In genomic region chr1:964691-965525, GRCh38 we compare ENCODE assay signal across 17 cellular contexts. TPM values are rescaled to one million over a fixed set of nuclear protein-coding genes. Genes with fewer than 3 reads are reported as not detected.
"Had no signal": no experiment of that assay in that cellular context is flagged by ENCODE, and none has a peak within 500 bp of the region (broad histone marks: within the 10 kb centered on the region; RNA-seq: fewer than 3 reads in every experiment).

No MANE protein-coding gene starts in this region.

- H3K27ac Mint-ChIP-seq: activated CD4-positive, alpha-beta T cell treated with anti-CD3 and anti-CD28 coated beads, Interleukin-2, amount 10 ng/mL, durations not matched to agents 7 days and 5 days; activated naive CD8-positive, alpha-beta T cell treated with anti-CD3 and anti-CD28 coated beads, Interleukin-2, amount 50 U/mL, for 24 hours; activated T-helper 1 cell treated with anti-CD3 and anti-CD28 coated beads, Interleukin-12 subunit alpha, Interleukin-12 subunit beta, Interleukin-2, Interleukin-4 antibody, amounts not matched to agents 30 ng/mL and 10 ng/mL and 1 ng/mL, durations not matched to agents 14 hours and 24 hours and 36 hours; nephron progenitor cell; stimulated activated memory B cell treated with anti-CD40 and anti-IgM and Interleukin-4, amounts not matched to agents 10 μg/mL and 1 μg/mL and 100 μg/mL, for 72 hours; T-helper 1 cell treated with Interleukin-12 subunit alpha and Interleukin-12 subunit beta and Interleukin-4 antibody, amounts not matched to agents 30 μg/mL and 1 μg/mL, for 36 hours had no signal

- H3K27me3 ChIP-seq: pancreas had no signal

- DNase-seq: activated CD4-positive, alpha-beta T cell treated with anti-CD3 and anti-CD28 coated beads, Interleukin-2, amount 10 ng/mL, durations not matched to agents 7 days and 5 days; activated CD4-positive, CD25-positive, alpha-beta regulatory T cell; activated CD8-positive, alpha-beta memory T cell treated with anti-CD3 and anti-CD28 coated beads for 24 hours; activated naive CD4-positive, alpha-beta T cell treated with Interleukin-2 at 50 U/mL for 16 hours; activated naive CD8-positive, alpha-beta T cell treated with anti-CD3 and anti-CD28 coated beads, Interleukin-2, amount 50 U/mL, for 24 hours; aorta; erythroblast; heart right ventricle; mucosa of descending colon; nephron progenitor cell had no signal

- ATAC-seq: gastrocnemius medialis; heart right ventricle; mucosa of descending colon; pancreas; stimulated activated memory B cell treated with anti-CD40 and anti-IgM and Interleukin-4, amounts not matched to agents 10 μg/mL and 1 μg/mL and 100 μg/mL, for 72 hours had no signal

- H3K27ac ChIP-seq: gastrocnemius medialis, heart right ventricle had no signal

- H3K9me3 Mint-ChIP-seq: activated naive CD8-positive, alpha-beta T cell treated with anti-CD3 and anti-CD28 coated beads, Interleukin-2, amount 50 U/mL, for 24 hours; activated T-helper 1 cell treated with anti-CD3 and anti-CD28 coated beads, Interleukin-12 subunit alpha, Interleukin-12 subunit beta, Interleukin-2, Interleukin-4 antibody, amounts not matched to agents 30 ng/mL and 10 ng/mL and 1 ng/mL, durations not matched to agents 14 hours and 24 hours and 36 hours; stimulated activated memory B cell treated with anti-CD40 and anti-IgM and Interleukin-4, amounts not matched to agents 10 μg/mL and 1 μg/mL and 100 μg/mL, for 72 hours; T-helper 1 cell treated with Interleukin-12 subunit alpha and Interleukin-12 subunit beta and Interleukin-4 antibody, amounts not matched to agents 30 μg/mL and 1 μg/mL, for 36 hours had no signal

- H3K4me3 Mint-ChIP-seq: activated T-helper 1 cell treated with anti-CD3 and anti-CD28 coated beads, Interleukin-12 subunit alpha, Interleukin-12 subunit beta, Interleukin-2, Interleukin-4 antibody, amounts not matched to agents 30 ng/mL and 10 ng/mL and 1 ng/mL, durations not matched to agents 14 hours and 24 hours and 36 hours; nephron progenitor cell had no signal

- H3K36me3 ChIP-seq: pancreas had no signal

- H3K9me3 ChIP-seq: gastrocnemius medialis, heart right ventricle, mucosa of descending colon, pancreas had no signal

- H3K4me3 ChIP-seq: mucosa of descending colon, pancreas had no signal

- FAIRE-seq: pancreas, TTC549 had no signal

- H3K4me1 Mint-ChIP-seq: nephron progenitor cell had no signal

RNA-seq across cellular contexts. Expression of gene PERM1, which starts 17.0 kb away (rescaled TPM):
- total RNA-seq: activated CD4-positive, alpha-beta T cell treated with anti-CD3 and anti-CD28 coated beads, Interleukin-2, amount 10 ng/mL, durations not matched to agents 7 days and 5 days; activated T-helper 1 cell treated with anti-CD3 and anti-CD28 coated beads, Interleukin-12 subunit alpha, Interleukin-12 subunit beta, Interleukin-2, Interleukin-4 antibody, amounts not matched to agents 30 ng/mL and 10 ng/mL and 1 ng/mL, durations not matched to agents 14 hours and 24 hours and 36 hours; dermis microvascular lymphatic vessel endothelial cell had no signal
